20 cellular contexts compared by ENCODE assay signal in the genomic region with DNA sequence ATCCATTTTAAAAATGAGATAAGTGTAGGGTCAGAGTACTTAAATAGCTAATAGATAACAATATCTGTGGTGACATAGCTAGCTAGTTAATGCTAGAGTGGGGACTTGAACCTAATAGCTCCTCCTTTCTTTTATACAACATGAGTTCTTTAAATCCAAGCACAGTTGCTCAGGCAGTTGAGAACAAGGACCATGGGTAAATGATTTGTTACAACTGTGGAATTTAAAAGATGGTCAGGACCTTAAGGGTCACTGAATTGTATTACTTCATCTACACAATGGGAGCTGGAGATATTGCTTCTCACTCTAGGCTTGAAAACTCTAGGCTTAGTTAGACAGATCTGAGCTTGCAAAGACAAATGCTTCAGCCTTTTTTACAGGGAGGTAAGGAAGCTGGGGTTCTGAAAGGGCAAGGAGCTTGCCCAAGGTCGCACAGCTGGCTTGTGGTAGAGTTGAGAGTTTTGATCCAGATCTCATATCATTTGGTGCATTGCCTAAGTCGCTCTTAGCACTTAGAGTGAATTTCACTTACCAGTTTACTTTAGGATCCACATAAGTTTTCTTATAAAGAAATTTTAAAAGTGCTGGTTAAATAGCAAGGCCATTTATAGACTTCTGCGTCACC.
DNase-seq lines count a peak whose midpoint lies in the region; ATAC-seq and TF ChIP-seq lines count a peak whose summit lies in the region.
"Had no signal": no experiment of that assay in that cellular context is flagged by ENCODE, and none has a peak within 500 bp of the region (broad histone marks: within the 10 kb centered on the region; RNA-seq: fewer than 3 reads in every experiment).

No MANE protein-coding gene starts in this region.

- H3K27me3 Mint-ChIP-seq in immature natural killer cell (ENCODE audit: low read depth in 3 of 3), result peaks cover 0 to 4% (median 0%) of the 10 kb centered on the region in 3 donors
- H3K27me3 Mint-ChIP-seq: B cell had no signal

- BruUV-seq in IMR-90 (replicated peaks; lab: Mats Ljungman, UMichigan), result no TSS peak

- in situ Hi-C loops in IMR-90 (cut with MboI; ENCODE audit: low sequenced_read_pairs), result no loop called here

- H3K9me1 ChIP-seq in IMR-90 (ENCODE audit: insufficient read depth, low read length), result no peaks in the 10 kb centered on the region

- H3K36me3 ChIP-seq in IMR-90 (ENCODE audit: control insufficient read depth, insufficient read depth, low read length) (no peaks in the 10 kb centered on the region), aorta (ENCODE audit: control insufficient read depth in 1 of 2, insufficient read depth in 2 of 2, low read length in 1 of 2) (no peaks in the 10 kb centered on the region)
- H3K36me3 ChIP-seq: BLaER1 had no signal

- no peak for TF ChIP-seq CTCF in IMR-90 (conservative IDR thresholded peaks at IDR 0.05; ENCODE audit: low read depth, low read length)
- no peak for TF ChIP-seq CTCF in epithelial cell of proximal tubule (conservative IDR thresholded peaks at IDR 0.05; ENCODE audit: low read depth, low read length)

- no peak overlapping the region for H2AK9ac ChIP-seq in IMR-90 (replicated peaks; ENCODE audit: low read depth, low read length, poor library complexity)

- no CpG with 5 or more reads among the region's 3 CpGs for WGBS in IMR-90 (ENCODE audit: extremely low coverage in 2 of 2, insufficient read length in 1 of 2), 2 experiments
- WGBS in aorta, 2 donors, result 65 to 73% methylated on average over 3 of the region's 3 CpGs

- H2AFZ ChIP-seq in IMR-90 (replicated peaks; ENCODE audit: low read length, poor library complexity), result no peak overlapping the region
- H2AFZ ChIP-seq: GM23338 had no signal

- CTCF ChIA-PET in IMR-90 (lab: Yijun Ruan, JAX), result no interaction called here

- H3K4me1 Mint-ChIP-seq in immature natural killer cell, result peaks cover 0 to 16% of the 10 kb centered on the region in 2 donors
- H3K4me1 Mint-ChIP-seq: CD4-positive, CD25-positive, alpha-beta regulatory T cell; GM23338; H9 had no signal

- no peak overlapping the region for H3K14ac ChIP-seq in IMR-90 (replicated peaks; ENCODE audit: low read depth, low read length)

- H3K27ac Mint-ChIP-seq in immature natural killer cell, result no peak overlapping the region
- H3K27ac Mint-ChIP-seq: B cell; CD4-positive, CD25-positive, alpha-beta regulatory T cell; CD8-positive, alpha-beta T cell; GM23338; H9 had no signal

- H3K9me3 ChIP-seq in IMR-90 (ENCODE audit: control insufficient read depth, insufficient read depth, low read length) (0 out of 2 replicates have a peak, but pooled peaks cover 2% of the 10 kb centered on the region), aorta (ENCODE audit: control insufficient read depth, low read length) (no peaks in the 10 kb centered on the region)

- no peak for TF ChIP-seq RAD21 in IMR-90 (IDR thresholded peaks at IDR 0.05; ENCODE audit: low read length)

- H3K4me3 ChIP-seq in IMR-90 (ENCODE audit: insufficient read depth, low read depth, low read length), result no peak overlapping the region
- H3K4me3 ChIP-seq in epithelial cell of proximal tubule (ENCODE audit: low read depth, low read length), result no peak overlapping the region
- H3K4me3 ChIP-seq in aorta (ENCODE audit: low read length in 2 of 2), result no peak overlapping the region
- H3K4me3 ChIP-seq: BLaER1, GM23338 had no signal

- no peaks in the 10 kb centered on the region for H3K79me1 ChIP-seq in IMR-90 (ENCODE audit: low read depth in 1 of 2, low read length in 2 of 2)

- no peaks in the 10 kb centered on the region; the same call in 1 of the 2 replicates for H3K4me1 ChIP-seq in IMR-90 (ENCODE audit: control insufficient read depth, insufficient read depth, low read length)
- no peaks in the 10 kb centered on the region for H3K4me1 ChIP-seq in aorta (ENCODE audit: control insufficient read depth in 1 of 2, insufficient read depth in 2 of 2, low read length in 2 of 2)
- H3K4me1 ChIP-seq: BLaER1 had no signal

- no peak overlapping the region for H4K91ac ChIP-seq in IMR-90 (ENCODE audit: insufficient read depth, low read depth, low read length)

- H3K18ac ChIP-seq in IMR-90 (ENCODE audit: low read depth, low read length), result peak overlapping the region; percentile 44; the same call in 1 of the 2 replicates

- peaks cover 0 to 26% (median 9%) of the 10 kb centered on the region in 6 donors for H3K9me3 Mint-ChIP-seq in immature natural killer cell

- H3K4me2 ChIP-seq in IMR-90 (ENCODE audit: low read depth, low read length), result no peak overlapping the region
- H3K4me2 ChIP-seq: BLaER1, GM23338 had no signal

- ATAC-seq in IMR-90 (ENCODE audit: low read depth), result no peak
- ATAC-seq in aorta (ENCODE audit: low FRiP score), result no peak
- ATAC-seq: CD8-positive, alpha-beta T cell; GM23338; HCT116 had no signal

- no peak overlapping the region for H3K4ac ChIP-seq in IMR-90 (ENCODE audit: low read depth, low read length)

- no peak overlapping the region for H3K9ac ChIP-seq in IMR-90 (ENCODE audit: low read depth, low read length)
- H3K9ac ChIP-seq: BLaER1 had no signal

- peaks cover 0 to 4% (median 0%) of the 10 kb centered on the region in 3 donors for H3K36me3 Mint-ChIP-seq in immature natural killer cell
- H3K36me3 Mint-ChIP-seq: CD4-positive, CD25-positive, alpha-beta regulatory T cell; CD8-positive, alpha-beta T cell had no signal

- no peak overlapping the region for H2BK5ac ChIP-seq in IMR-90 (ENCODE audit: low read depth, low read length, poor library complexity, severe bottlenecking)

- no peak for TF ChIP-seq POLR2A in IMR-90 (IDR thresholded peaks at IDR 0.05; ENCODE audit: low read depth, low read length)

- no peak overlapping the region for H2BK120ac ChIP-seq in IMR-90 (ENCODE audit: low read depth, low read length)

- dilution Hi-C loops in IMR-90 (cut with HindIII; ENCODE audit: low sequenced_read_pairs, unreplicated experiment), result no loop called here

- intact Hi-C loops in IMR-90 (cut with micrococcal nuclease) (no loop called here), aorta (cut with DNase I) (no loop called here)

- no peak overlapping the region for H2BK20ac ChIP-seq in IMR-90 (ENCODE audit: low read depth, low read length)

- no peak overlapping the region for H3K27ac ChIP-seq in IMR-90 (ENCODE audit: insufficient read depth, low read length)
- H3K27ac ChIP-seq in aorta (ENCODE audit: low read depth in 1 of 2, low read length in 2 of 2), result no peak overlapping the region
- H3K27ac ChIP-seq: BLaER1, C4-2B had no signal

- no peak overlapping the region for H2AK5ac ChIP-seq in IMR-90 (ENCODE audit: low read depth, low read length)

- POLR2A ChIA-PET in IMR-90 (lab: Charles Lee; ENCODE audit: unreplicated experiment), result no interaction called here

- H4K20me1 ChIP-seq in IMR-90 (ENCODE audit: insufficient read depth, low read length), result no peaks in the 10 kb centered on the region
- H4K20me1 ChIP-seq: BLaER1 had no signal

- H3K4me3 Mint-ChIP-seq in immature natural killer cell, result no peak overlapping the region
- H3K4me3 Mint-ChIP-seq: B cell; CD4-positive, CD25-positive, alpha-beta regulatory T cell; CD8-positive, alpha-beta T cell; GM23338; H9 had no signal

- H3K27me3 ChIP-seq in IMR-90 (ENCODE audit: control insufficient read depth, insufficient read depth, low read length) (no peaks in the 10 kb centered on the region), aorta (ENCODE audit: control insufficient read depth in 1 of 2, insufficient read depth in 2 of 2, low read length in 1 of 2) (no peaks in the 10 kb centered on the region)
- H3K27me3 ChIP-seq: BLaER1 had no signal

- no peak for DNase-seq in IMR-90
- peak; percentile 39 for DNase-seq in epithelial cell of proximal tubule (ENCODE audit: low read depth)
- peak; percentile 45 for DNase-seq in kidney tubule cell (ENCODE audit: low spot score)
- no peak for DNase-seq in AG08396 (ENCODE audit: low spot score)
- no peak for DNase-seq in immature natural killer cell
- no peak for DNase-seq in NCI-H1930 (lab: John Stamatoyannopoulos, UW)
- DNase-seq in aorta, result no peak
- DNase-seq: Caco-2; CD4-positive, CD25-positive, alpha-beta regulatory T cell; CD8-positive, alpha-beta T cell; DMS 273 treated with DMSO at 0.1 percent for 48 hours; DMS79; EL; GDM1; H9 had no signal

- H3K23ac ChIP-seq in IMR-90 (ENCODE audit: low read depth, low read length), result no peak overlapping the region

- no peak overlapping the region for H4K8ac ChIP-seq in IMR-90 (ENCODE audit: low read depth in 2 of 2, low read length in 2 of 2)

- no peak overlapping the region for H2BK15ac ChIP-seq in IMR-90 (ENCODE audit: low read depth, low read length)

- H3K56ac ChIP-seq in IMR-90 (ENCODE audit: extremely low read depth, insufficient read depth, low read length), result no peak overlapping the region

- no peak overlapping the region for H4K5ac ChIP-seq in IMR-90 (ENCODE audit: low read depth, low read length)

TF ChIP-seq in IMR-90, 13 proteins besides CTCF, POLR2A, EP300 and RAD21:
- TF ChIP-seq MAZ (IDR thresholded peaks at IDR 0.05; ENCODE audit: borderline replicate concordance, low read depth, low read length) (no peak), CEBPB (IDR thresholded peaks at IDR 0.05; ENCODE audit: low read depth, low read length) (no peak), RFX5 (IDR thresholded peaks at IDR 0.05; ENCODE audit: low read depth, low read length) (no peak), RCOR1 (IDR thresholded peaks at IDR 0.05; ENCODE audit: insufficient replicate concordance, low read length) (no peak), BHLHE40 (IDR thresholded peaks at IDR 0.05; ENCODE audit: low read depth, low read length) (no peak), MXI1 (IDR thresholded peaks at IDR 0.05; ENCODE audit: borderline replicate concordance, low read depth, low read length) (no peak), SMC3 (IDR thresholded peaks at IDR 0.05; ENCODE audit: low read depth, low read length) (no peak)
- TF ChIP-seq, protein P1, sequence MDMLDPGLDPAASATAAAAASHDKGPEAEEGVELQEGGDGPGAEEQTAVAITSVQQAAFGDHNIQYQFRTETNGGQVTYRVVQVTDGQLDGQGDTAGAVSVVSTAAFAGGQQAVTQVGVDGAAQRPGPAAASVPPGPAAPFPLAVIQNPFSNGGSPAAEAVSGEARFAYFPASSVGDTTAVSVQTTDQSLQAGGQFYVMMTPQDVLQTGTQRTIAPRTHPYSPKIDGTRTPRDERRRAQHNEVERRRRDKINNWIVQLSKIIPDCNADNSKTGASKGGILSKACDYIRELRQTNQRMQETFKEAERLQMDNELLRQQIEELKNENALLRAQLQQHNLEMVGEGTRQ (IDR thresholded peaks at IDR 0.05; ENCODE audit: low read depth, low read length), result no peak

Comparison
In these comparisons a context has a peak if more than half of its experiments do, and no peak if none do; other contexts are left out.
1. DNase-seq: peak in epithelial cell of proximal tubule (single experiment) and kidney tubule cell (single experiment); none in IMR-90 (single experiment), AG08396 (single experiment), immature natural killer cell (0 of 3), NCI-H1930 (0 of 2) and aorta (0 of 2).